In genomic region chr18:23380001-23380550, GRCh38 we compare ENCODE assay signal across 13 cellular contexts.
A peak's percentile ranks its signal among the peaks of the same experiment; 100 is the strongest.
DNase-seq lines count a peak whose midpoint lies in the region; ATAC-seq and TF ChIP-seq lines count a peak whose summit lies in the region.
"Had no signal": no experiment of that assay in that cellular context is flagged by ENCODE, and none has a peak within 500 bp of the region (broad histone marks: within the 10 kb centered on the region; RNA-seq: fewer than 3 reads in every experiment).

No MANE protein-coding gene starts in this region.

- peak; percentile 94 for DNase-seq in Caki2 (ENCODE audit: low read depth)
- DNase-seq in M059J (ENCODE audit: low read depth): peak; percentile 81
- peak; percentile 87 for DNase-seq in brain microvascular endothelial cell
- DNase-seq in memory B cell (ENCODE audit: low spot score in 2 of 2): no peak
- DNase-seq in left colon: no peak
- no peak for DNase-seq in T-helper 2 cell
- DNase-seq in inferior parietal cortex (ENCODE audit: extremely low spot score): no peak
- no peak for DNase-seq in NCI-H1436 (lab: John Stamatoyannopoulos, UW)
- DNase-seq: activated CD4-positive, alpha-beta T cell treated with anti-CD3 and anti-CD28 coated beads, Interleukin-2, amount 50 U/mL, for 4 hours; activated naive CD8-positive, alpha-beta T cell treated with anti-CD3 and anti-CD28 coated beads for 36 hours; NCI-H2081 treated with DMSO at 0.1 percent for 48 hours had no signal

- H3K4me3 Mint-ChIP-seq in memory B cell: no peak overlapping the region
- H3K4me3 Mint-ChIP-seq: activated naive CD8-positive, alpha-beta T cell treated with anti-CD3 and anti-CD28 coated beads for 36 hours had no signal

- no peaks in the 10 kb centered on the region for H3K27me3 ChIP-seq in brain microvascular endothelial cell (replicated peaks)

- in situ Hi-C loops in Caki2 (cut with HindIII; ENCODE audit: low pct_unique_long_range_greater_than_20kb, low sequenced_read_pairs) (no loop called here), brain microvascular endothelial cell (cut with HindIII; ENCODE audit: low pct_ligation_motif_present, low sequenced_read_pairs) (no loop called here)

- H3K27me3 Mint-ChIP-seq in memory B cell: no peaks in the 10 kb centered on the region
- H3K27me3 Mint-ChIP-seq: activated naive CD8-positive, alpha-beta T cell treated with anti-CD3 and anti-CD28 coated beads for 36 hours had no signal

- peak; percentile 2 for TF ChIP-seq CTCF in brain microvascular endothelial cell (IDR thresholded peaks at IDR 0.05; ENCODE audit: low read depth, low read length, missing control alignments)

- H3K36me3 ChIP-seq in brain microvascular endothelial cell (replicated peaks): no peaks in the 10 kb centered on the region

- H3K27ac ChIP-seq in brain microvascular endothelial cell: peak overlapping the region; percentile 98
- H3K27ac ChIP-seq: SK-N-MC had no signal

- H3K4me1 Mint-ChIP-seq in memory B cell: peaks cover 7% of the 10 kb centered on the region

- peak overlapping the region; percentile 69 for H3K27ac Mint-ChIP-seq in memory B cell
- H3K27ac Mint-ChIP-seq: activated naive CD8-positive, alpha-beta T cell treated with anti-CD3 and anti-CD28 coated beads for 36 hours had no signal

- intact Hi-C loops in left colon (cut with DNase I, micrococcal nuclease): loop anchor here in 1 of 2 donors (10.0 kb wide), 1 partner anchor 245 kb away; the partner anchor contains the start of gene CABLES1

- ATAC-seq in memory B cell (ENCODE audit: low read depth): no peak
- no peak for ATAC-seq in left colon
- ATAC-seq: esophagus mucosa had no signal

- peaks cover 5% of the 10 kb centered on the region for H3K36me3 Mint-ChIP-seq in memory B cell

- H3K9me3 Mint-ChIP-seq in memory B cell: no peaks in the 10 kb centered on the region
- H3K9me3 Mint-ChIP-seq: activated naive CD8-positive, alpha-beta T cell treated with anti-CD3 and anti-CD28 coated beads for 36 hours had no signal

- no peak overlapping the region for H3K4me3 ChIP-seq in brain microvascular endothelial cell (ENCODE audit: low read depth, low read length)
- H3K4me3 ChIP-seq: SK-N-MC had no signal

Comparison
In these comparisons a context has a peak if more than half of its experiments do, and no peak if none do; other contexts are left out.
1. DNase-seq: peak in Caki2 (single experiment), M059J (single experiment) and brain microvascular endothelial cell (single experiment); none in memory B cell (0 of 2), left colon (0 of 2), T-helper 2 cell (0 of 5), inferior parietal cortex (single experiment) and NCI-H1436 (single experiment).